Comparison of ENCODE assay signal across 14 cellular contexts in genomic region chr11:30206249-30206996, GRCh38. TPM values are rescaled to one million over a fixed set of nuclear protein-coding genes. Genes with fewer than 3 reads are reported as not detected.
A peak's percentile ranks its signal among the peaks of the same experiment; 100 is the strongest.
DNase-seq lines count a peak whose midpoint lies in the region; ATAC-seq, FAIRE-seq and TF ChIP-seq lines count a peak whose summit lies in the region.
"Had no signal": no experiment of that assay in that cellular context is flagged by ENCODE, and none has a peak within 500 bp of the region (broad histone marks: within the 10 kb centered on the region; RNA-seq: fewer than 3 reads in every experiment).

No MANE protein-coding gene starts in this region.

- no peak overlapping the region for H3K4me3 Mint-ChIP-seq in H9
- H3K4me3 Mint-ChIP-seq: brain; stimulated activated naive CD8-positive, alpha-beta T cell treated with anti-CD3 and anti-CD28 coated beads, Interleukin-15, amount 100 ng/mL, for 72 hours; T-helper 1 cell treated with Interleukin-12 subunit alpha and Interleukin-12 subunit beta and Interleukin-4 antibody, amounts not matched to agents 30 μg/mL and 1 μg/mL, for 36 hours had no signal

- no peak overlapping the region for H3K18ac ChIP-seq in H9 (ENCODE audit: insufficient read length, low read depth, low read length)

- peaks cover 12% of the 10 kb centered on the region for H3K27me3 Mint-ChIP-seq in H9 (ENCODE audit: low read depth)

- H3K27ac ChIP-seq in OCI-LY1 (ENCODE audit: low read depth, low read length, poor library complexity, severe bottlenecking), result peak overlapping the region; percentile 95
- no peak overlapping the region for H3K27ac ChIP-seq in thyroid gland
- no peak overlapping the region for H3K27ac ChIP-seq in H9 (ENCODE audit: insufficient read length, low read depth, low read length)

- H2AFZ ChIP-seq in OCI-LY1 (ENCODE audit: low read length), result peak overlapping the region; percentile 59; the same call in 1 of the 2 replicates
- H2AFZ ChIP-seq in H9 (ENCODE audit: low read length), result no peak overlapping the region

- H2BK120ac ChIP-seq in H9 (ENCODE audit: low read depth, low read length, poor library complexity, severe bottlenecking), result no peak overlapping the region

- H3K79me2 ChIP-seq in OCI-LY1 (ENCODE audit: insufficient read depth, low read length) (no peaks in the 10 kb centered on the region), H9 (ENCODE audit: insufficient read depth, low read length) (no peaks in the 10 kb centered on the region)

- no peak for TF ChIP-seq POLR2A in thyroid gland (IDR thresholded peaks at IDR 0.05)

- H3K36me3 ChIP-seq in OCI-LY1 (ENCODE audit: insufficient read depth, low read length) (no peaks in the 10 kb centered on the region), thyroid gland (no peaks in the 10 kb centered on the region)
- H3K36me3 ChIP-seq: HAP-1 had no signal

- H3K79me1 ChIP-seq in H9 (ENCODE audit: insufficient read depth, low read depth, low read length, poor library complexity, severe bottlenecking), result no peaks in the 10 kb centered on the region

- H2BK12ac ChIP-seq in H9 (ENCODE audit: insufficient read length, low read depth, low read length), result no peak overlapping the region

- no peak overlapping the region for H3T11ph ChIP-seq in H9 (ENCODE audit: low read length)

- no peak overlapping the region for H4K5ac ChIP-seq in H9 (ENCODE audit: insufficient read length, low read depth, low read length)

- H3K4ac ChIP-seq in H9 (ENCODE audit: low read depth, low read length), result no peak overlapping the region

- H3K4me1 ChIP-seq in OCI-LY1 (ENCODE audit: insufficient read depth, low read length, severe bottlenecking) (peaks cover 75% of the 10 kb centered on the region), thyroid gland (no peaks in the 10 kb centered on the region), H9 (ENCODE audit: insufficient read depth, low read length) (0 out of 2 replicates have a peak, but pooled peaks cover 3% of the 10 kb centered on the region)
- H3K4me1 ChIP-seq: HAP-1 had no signal

- H2BK20ac ChIP-seq in H9 (ENCODE audit: low read depth, low read length, poor library complexity, severe bottlenecking), result no peak overlapping the region

- no peak overlapping the region for H3K56ac ChIP-seq in H9 (ENCODE audit: insufficient read length, low read depth, low read length)

- H3K23ac ChIP-seq in H9 (ENCODE audit: insufficient read length, low read depth, low read length), result no peak overlapping the region

- H3K9me3 ChIP-seq in OCI-LY1 (ENCODE audit: low read length) (no peaks in the 10 kb centered on the region), thyroid gland (no peaks in the 10 kb centered on the region), H9 (ENCODE audit: control insufficient read depth, low read depth, low read length) (no peaks in the 10 kb centered on the region)
- H3K9me3 ChIP-seq: HAP-1 had no signal

- 80 to 84% methylated on average over 5 of the region's 5 CpGs for WGBS in thyroid gland, 2 donors
- WGBS in H9 (ENCODE audit: extremely low coverage, insufficient read length, low lambda C conversion rate), result no CpG with 5 or more reads among the region's 5 CpGs

- no peaks in the 10 kb centered on the region for H3K9me2 ChIP-seq in OCI-LY1 (ENCODE audit: low read depth, low read length)

- H3K4me1 Mint-ChIP-seq in H9, result peaks cover 11% of the 10 kb centered on the region in 2 experiments
- H3K4me1 Mint-ChIP-seq: brain; stimulated activated naive CD8-positive, alpha-beta T cell treated with anti-CD3 and anti-CD28 coated beads, Interleukin-15, amount 100 ng/mL, for 72 hours had no signal

- no peaks in the 10 kb centered on the region for H3K36me3 Mint-ChIP-seq in H9 (ENCODE audit: insufficient read depth in 1 of 3, low read depth in 3 of 3)
- H3K36me3 Mint-ChIP-seq: brain had no signal

- H3K27me3 ChIP-seq in OCI-LY1 (ENCODE audit: insufficient read depth, low read length) (no peaks in the 10 kb centered on the region), thyroid gland (no peaks in the 10 kb centered on the region), H9 (ENCODE audit: insufficient read depth, low read length) (no peaks in the 10 kb centered on the region)

- H2AK5ac ChIP-seq in H9 (ENCODE audit: insufficient read length, low read length), result no peak overlapping the region

- no peak overlapping the region for H2BK15ac ChIP-seq in H9 (ENCODE audit: low read depth, low read length)

- H2BK5ac ChIP-seq in H9 (ENCODE audit: insufficient read length, low read length), result no peak overlapping the region

- no peak for DNase-seq in thyroid gland
- DNase-seq in D721Med (ENCODE audit: insufficient read length, low spot score), result no peak
- no peak for DNase-seq in dedifferentiated amniotic fluid mesenchymal stem cell (ENCODE audit: extremely low spot score)
- DNase-seq in H9, result no peak
- DNase-seq: islet precursor cell; NCI-H748 treated with DMSO at 0.1 percent for 48 hours; stimulated activated naive CD8-positive, alpha-beta T cell treated with anti-CD3 and anti-CD28 coated beads, Interleukin-15, amount 100 ng/mL, for 72 hours had no signal

- no peaks in the 10 kb centered on the region for H3K23me2 ChIP-seq in H9 (ENCODE audit: insufficient read length, low read depth, low read length, poor library complexity, severe bottlenecking)

- no peak overlapping the region for H4K91ac ChIP-seq in H9 (ENCODE audit: insufficient read length, low read depth, low read length)

- H3K4me2 ChIP-seq in OCI-LY1 (ENCODE audit: low read length) (peak overlapping the region; percentile 71), H9 (ENCODE audit: insufficient read depth, insufficient read length, low read length) (no peak overlapping the region)

- ATAC-seq in GM18520 (IDR thresholded peaks at IDR 0.05; ENCODE audit: unreplicated experiment) (peak; percentile 73), GM21381 (IDR thresholded peaks at IDR 0.05; ENCODE audit: unreplicated experiment) (peak; percentile 84), HG03039 (IDR thresholded peaks at IDR 0.05; ENCODE audit: unreplicated experiment) (peak; percentile 87)
- ATAC-seq: stimulated activated naive CD8-positive, alpha-beta T cell treated with anti-CD3 and anti-CD28 coated beads, Interleukin-15, amount 100 ng/mL, for 72 hours had no signal

- no peak for TF ChIP-seq CTCF in OCI-LY1 (IDR thresholded peaks at IDR 0.05; ENCODE audit: low read length)
- TF ChIP-seq CTCF in thyroid gland (IDR thresholded peaks at IDR 0.05), result no peak
- TF ChIP-seq CTCF in D721Med (IDR thresholded peaks at IDR 0.05; ENCODE audit: insufficient read depth, missing control alignments), result no peak
- no peak for TF ChIP-seq CTCF in H9 (conservative IDR thresholded peaks at IDR 0.05)

- H3K27ac Mint-ChIP-seq in H9, result no peak overlapping the region
- H3K27ac Mint-ChIP-seq: brain; stimulated activated naive CD8-positive, alpha-beta T cell treated with anti-CD3 and anti-CD28 coated beads, Interleukin-15, amount 100 ng/mL, for 72 hours; T-helper 1 cell treated with Interleukin-12 subunit alpha and Interleukin-12 subunit beta and Interleukin-4 antibody, amounts not matched to agents 30 μg/mL and 1 μg/mL, for 36 hours had no signal

- no peak for FAIRE-seq in D721Med (lab: Jason Lieb, UNC)

- H3K9ac ChIP-seq in OCI-LY1 (ENCODE audit: low read length) (peak overlapping the region; percentile 55), H9 (ENCODE audit: extremely low read depth, insufficient read length, low read length) (no peak overlapping the region)

- no peaks in the 10 kb centered on the region for H4K20me1 ChIP-seq in OCI-LY1 (ENCODE audit: insufficient read depth, low read length)
- H4K20me1 ChIP-seq in H9 (ENCODE audit: control insufficient read depth, insufficient read depth, insufficient read length), result no peaks in the 10 kb centered on the region

- H4K8ac ChIP-seq in H9 (replicated peaks; ENCODE audit: insufficient read length, low read depth, low read length), result no peak overlapping the region

- H3K4me3 ChIP-seq in OCI-LY1 (ENCODE audit: low read depth, low read length, poor library complexity, severe bottlenecking), result peak overlapping the region; percentile 45
- H3K4me3 ChIP-seq in thyroid gland (replicated peaks in 1 of 3), result no peak overlapping the region
- H3K4me3 ChIP-seq: HAP-1 had no signal

- H3F3A ChIP-seq in OCI-LY1 (ENCODE audit: insufficient read depth, low read length), result no peaks in the 10 kb centered on the region

- H3K9me3 Mint-ChIP-seq in H9, result no peaks in the 10 kb centered on the region
- H3K9me3 Mint-ChIP-seq: brain; stimulated activated naive CD8-positive, alpha-beta T cell treated with anti-CD3 and anti-CD28 coated beads, Interleukin-15, amount 100 ng/mL, for 72 hours; T-helper 1 cell treated with Interleukin-12 subunit alpha and Interleukin-12 subunit beta and Interleukin-4 antibody, amounts not matched to agents 30 μg/mL and 1 μg/mL, for 36 hours had no signal

- intact Hi-C loops in thyroid gland (cut with DNase I), result no loop called here

- no peak overlapping the region for H3K14ac ChIP-seq in H9 (ENCODE audit: insufficient read depth, low read length)

RNA-seq across cellular contexts. Expression of gene FSHB, which starts 24.4 kb away (rescaled TPM):
- total RNA-seq in thyroid gland, result not detected
- not detected in 2 replicates for total RNA-seq in H9 (2021)
